ENCODE assay signal across 17 cellular contexts in the genomic region with DNA sequence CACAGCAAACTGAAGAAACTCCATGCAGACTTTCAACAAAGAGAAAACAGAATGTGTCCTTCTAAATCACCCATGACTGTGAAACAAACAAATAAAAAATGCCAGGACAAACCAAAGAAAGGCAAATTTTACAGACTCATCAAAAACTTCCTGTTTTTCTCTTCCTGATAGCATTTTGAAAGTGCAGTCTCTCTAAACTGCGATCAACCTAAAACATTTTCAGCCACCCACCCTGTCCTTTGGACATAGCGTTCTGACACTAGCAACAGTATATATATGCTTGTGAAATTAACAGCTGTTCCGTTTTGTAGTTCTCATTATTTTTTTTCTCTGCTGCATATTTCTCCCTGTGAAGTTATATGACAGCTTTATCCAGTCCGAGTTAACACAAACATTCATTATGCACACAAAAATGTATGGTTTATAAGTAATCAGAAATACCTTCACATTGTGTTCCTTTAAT.
A peak's percentile ranks its signal among the peaks of the same experiment; 100 is the strongest.
DNase-seq lines count a peak whose midpoint lies in the region; ATAC-seq and TF ChIP-seq lines count a peak whose summit lies in the region.
"Had no signal": no experiment of that assay in that cellular context is flagged by ENCODE, and none has a peak within 500 bp of the region (broad histone marks: within the 10 kb centered on the region; RNA-seq: fewer than 3 reads in every experiment).

No MANE protein-coding gene starts in this region.

- H3K79me2 ChIP-seq in MM.1S (ENCODE audit: low read length): no peaks in the 10 kb centered on the region

- no peaks in the 10 kb centered on the region for H3K9me2 ChIP-seq in MM.1S (replicated peaks; ENCODE audit: insufficient read depth, low read length)

- DNase-seq in MM.1S (no peak), ascending aorta (ENCODE audit: low spot score in 2 of 2) (no peak), right atrium auricular region (ENCODE audit: low spot score) (no peak)
- DNase-seq in activated naive CD8-positive, alpha-beta T cell treated with anti-CD3 and anti-CD28 coated beads, Interleukin-2, amount 50 U/mL, for 24 hours: no peak
- DNase-seq in activated CD4-positive, alpha-beta T cell treated with anti-CD3 and anti-CD28 coated beads, Interleukin-2, amount 50 U/mL, for 48 hours: no peak
- DNase-seq: cerebellar nuclear complex, NCI-H1930, NCI-H510A, small intestine, transverse colon had no signal

- H3K4me3 ChIP-seq in MM.1S (ENCODE audit: low read length) (peak overlapping the region; percentile 13), ascending aorta (no peak overlapping the region), right atrium auricular region (no peak overlapping the region), skeletal muscle satellite cell (ENCODE audit: low read length) (peak overlapping the region; percentile 12)
- H3K4me3 ChIP-seq: adrenal gland, transverse colon had no signal

- intact Hi-C loops in ascending aorta (cut with DNase I): loop anchor here (10.0 kb wide), 1 partner anchor 311 kb away; no protein-coding TSS in a partner anchor

- H3K4me3 Mint-ChIP-seq in activated naive CD8-positive, alpha-beta T cell treated with anti-CD3 and anti-CD28 coated beads, Interleukin-2, amount 50 U/mL, for 24 hours: no peak overlapping the region
- H3K4me3 Mint-ChIP-seq: stimulated activated effector memory CD8-positive, alpha-beta T cell treated with anti-CD3 and anti-CD28 coated beads, Interleukin-12 subunit alpha, Interleukin-12 subunit beta, amount 100 ng/mL, for 72 hours had no signal

- ATAC-seq in esophagus mucosa (no peak), HG03135 (IDR thresholded peaks at IDR 0.05; ENCODE audit: unreplicated experiment) (no peak)
- no peak for ATAC-seq in activated naive CD8-positive, alpha-beta T cell treated with anti-CD3 and anti-CD28 coated beads, Interleukin-2, amount 50 U/mL, for 24 hours
- ATAC-seq: stimulated activated effector memory CD8-positive, alpha-beta T cell treated with anti-CD3 and anti-CD28 coated beads, Interleukin-12 subunit alpha, Interleukin-12 subunit beta, amount 100 ng/mL, for 72 hours had no signal

- no peaks in the 10 kb centered on the region for H3K9me3 Mint-ChIP-seq in activated naive CD8-positive, alpha-beta T cell treated with anti-CD3 and anti-CD28 coated beads, Interleukin-2, amount 50 U/mL, for 24 hours
- H3K9me3 Mint-ChIP-seq: activated T-helper 2 cell treated with anti-CD3 and anti-CD28 coated beads, Interferon-gamma antibody, Interleukin-2, Interleukin-4, amounts not matched to agents 10 μg/mL and 5 μg/mL and 100 μg/mL, durations not matched to agents 14 hours and 24 hours and 36 hours; stimulated activated effector memory CD8-positive, alpha-beta T cell treated with anti-CD3 and anti-CD28 coated beads, Interleukin-12 subunit alpha, Interleukin-12 subunit beta, amount 100 ng/mL, for 72 hours had no signal

- H3K9ac ChIP-seq in MM.1S (ENCODE audit: low read length): no peak overlapping the region; the same call in 1 of the 2 replicates
- H3K9ac ChIP-seq in skeletal muscle satellite cell (ENCODE audit: low read depth, low read length): peak overlapping the region; percentile 81

- H3K4me1 ChIP-seq in MM.1S (ENCODE audit: low read length) (peaks cover 11% of the 10 kb centered on the region; the same call in 1 of the 2 replicates), ascending aorta (peaks cover 0 to 4% of the 10 kb centered on the region in 2 donors), right atrium auricular region (no peaks in the 10 kb centered on the region), skeletal muscle satellite cell (ENCODE audit: control insufficient read depth, insufficient read depth, low read length) (peaks cover 32% of the 10 kb centered on the region)
- H3K4me1 ChIP-seq: transverse colon had no signal

- no peaks in the 10 kb centered on the region for H4K20me1 ChIP-seq in MM.1S (ENCODE audit: insufficient read depth, low read length)

- peak overlapping the region; percentile 56 for H3K4me2 ChIP-seq in MM.1S (ENCODE audit: low read depth, low read length)
- H3K4me2 ChIP-seq in skeletal muscle satellite cell (ENCODE audit: low read length): peak overlapping the region; percentile 66

- no peaks in the 10 kb centered on the region for H3K4me1 Mint-ChIP-seq in activated naive CD8-positive, alpha-beta T cell treated with anti-CD3 and anti-CD28 coated beads, Interleukin-2, amount 50 U/mL, for 24 hours
- H3K4me1 Mint-ChIP-seq: stimulated activated effector memory CD8-positive, alpha-beta T cell treated with anti-CD3 and anti-CD28 coated beads, Interleukin-12 subunit alpha, Interleukin-12 subunit beta, amount 100 ng/mL, for 72 hours had no signal

- no peak for TF ChIP-seq CTCF in MM.1S (IDR thresholded peaks at IDR 0.05; ENCODE audit: low read length)
- no peak for TF ChIP-seq CTCF in ascending aorta (IDR thresholded peaks at IDR 0.05)
- TF ChIP-seq CTCF in right atrium auricular region (IDR thresholded peaks at IDR 0.05): no peak

- H3K27ac Mint-ChIP-seq in activated naive CD8-positive, alpha-beta T cell treated with anti-CD3 and anti-CD28 coated beads, Interleukin-2, amount 50 U/mL, for 24 hours: no peak overlapping the region
- H3K27ac Mint-ChIP-seq: activated T-helper 2 cell treated with anti-CD3 and anti-CD28 coated beads, Interferon-gamma antibody, Interleukin-2, Interleukin-4, amounts not matched to agents 10 μg/mL and 5 μg/mL and 100 μg/mL, durations not matched to agents 14 hours and 24 hours and 36 hours; stimulated activated effector memory CD8-positive, alpha-beta T cell treated with anti-CD3 and anti-CD28 coated beads, Interleukin-12 subunit alpha, Interleukin-12 subunit beta, amount 100 ng/mL, for 72 hours had no signal

- peak overlapping the region; percentile 3; the same call in 1 of the 2 replicates for H3K27ac ChIP-seq in MM.1S (ENCODE audit: low read length)
- peak overlapping the region; percentile 41 to 62 for H3K27ac ChIP-seq in ascending aorta
- H3K27ac ChIP-seq in right atrium auricular region: peak overlapping the region; percentile 1 to 44
- H3K27ac ChIP-seq: neutrophil had no signal

- H3K36me3 ChIP-seq in MM.1S (replicated peaks; ENCODE audit: insufficient read depth, low read length) (no peaks in the 10 kb centered on the region), ascending aorta (peaks cover 38 to 82% of the 10 kb centered on the region in 2 donors), right atrium auricular region (peaks cover 62% of the 10 kb centered on the region), skeletal muscle satellite cell (ENCODE audit: insufficient read depth, low read length) (peaks cover 86% of the 10 kb centered on the region)

- no peaks in the 10 kb centered on the region for H3K36me3 Mint-ChIP-seq in activated naive CD8-positive, alpha-beta T cell treated with anti-CD3 and anti-CD28 coated beads, Interleukin-2, amount 50 U/mL, for 24 hours (ENCODE audit: low read depth)
- H3K36me3 Mint-ChIP-seq: stimulated activated effector memory CD8-positive, alpha-beta T cell treated with anti-CD3 and anti-CD28 coated beads, Interleukin-12 subunit alpha, Interleukin-12 subunit beta, amount 100 ng/mL, for 72 hours had no signal

- H3K27me3 Mint-ChIP-seq in activated naive CD8-positive, alpha-beta T cell treated with anti-CD3 and anti-CD28 coated beads, Interleukin-2, amount 50 U/mL, for 24 hours: no peaks in the 10 kb centered on the region

- H3K27me3 ChIP-seq in MM.1S (replicated peaks; ENCODE audit: insufficient read depth, low read length) (no peaks in the 10 kb centered on the region), ascending aorta (no peaks in the 10 kb centered on the region), right atrium auricular region (no peaks in the 10 kb centered on the region), skeletal muscle satellite cell (ENCODE audit: control insufficient read depth, insufficient read depth, low read length) (no peaks in the 10 kb centered on the region)
- H3K27me3 ChIP-seq: adrenal gland, neutrophil, transverse colon had no signal

- peak overlapping the region; percentile 53 for H2AFZ ChIP-seq in MM.1S (ENCODE audit: low read length)

- no peaks in the 10 kb centered on the region for H3F3A ChIP-seq in MM.1S (ENCODE audit: insufficient read depth, low read length)

- H3K9me3 ChIP-seq in MM.1S (replicated peaks; ENCODE audit: insufficient read depth, low read length): no peaks in the 10 kb centered on the region
- H3K9me3 ChIP-seq in ascending aorta: no peaks in the 10 kb centered on the region
- no peaks in the 10 kb centered on the region for H3K9me3 ChIP-seq in right atrium auricular region
- no peaks in the 10 kb centered on the region for H3K9me3 ChIP-seq in skeletal muscle satellite cell (replicated peaks; ENCODE audit: low read length)
- H3K9me3 ChIP-seq: adrenal gland, neutrophil, transverse colon had no signal

Comparison
In these comparisons a context has a peak if more than half of its experiments do, and no peak if none do; other contexts are left out.
1. H3K4me3 ChIP-seq: peak in MM.1S (single experiment) and skeletal muscle satellite cell (single experiment); none in ascending aorta (0 of 2) and right atrium auricular region (0 of 2).
2. Peak in every context shown above with its lines, with median percentiles within 50 percentile points of each other: H3K27ac ChIP-seq.